Comparison of ENCODE assay signal across 20 cellular contexts in the genomic region with DNA sequence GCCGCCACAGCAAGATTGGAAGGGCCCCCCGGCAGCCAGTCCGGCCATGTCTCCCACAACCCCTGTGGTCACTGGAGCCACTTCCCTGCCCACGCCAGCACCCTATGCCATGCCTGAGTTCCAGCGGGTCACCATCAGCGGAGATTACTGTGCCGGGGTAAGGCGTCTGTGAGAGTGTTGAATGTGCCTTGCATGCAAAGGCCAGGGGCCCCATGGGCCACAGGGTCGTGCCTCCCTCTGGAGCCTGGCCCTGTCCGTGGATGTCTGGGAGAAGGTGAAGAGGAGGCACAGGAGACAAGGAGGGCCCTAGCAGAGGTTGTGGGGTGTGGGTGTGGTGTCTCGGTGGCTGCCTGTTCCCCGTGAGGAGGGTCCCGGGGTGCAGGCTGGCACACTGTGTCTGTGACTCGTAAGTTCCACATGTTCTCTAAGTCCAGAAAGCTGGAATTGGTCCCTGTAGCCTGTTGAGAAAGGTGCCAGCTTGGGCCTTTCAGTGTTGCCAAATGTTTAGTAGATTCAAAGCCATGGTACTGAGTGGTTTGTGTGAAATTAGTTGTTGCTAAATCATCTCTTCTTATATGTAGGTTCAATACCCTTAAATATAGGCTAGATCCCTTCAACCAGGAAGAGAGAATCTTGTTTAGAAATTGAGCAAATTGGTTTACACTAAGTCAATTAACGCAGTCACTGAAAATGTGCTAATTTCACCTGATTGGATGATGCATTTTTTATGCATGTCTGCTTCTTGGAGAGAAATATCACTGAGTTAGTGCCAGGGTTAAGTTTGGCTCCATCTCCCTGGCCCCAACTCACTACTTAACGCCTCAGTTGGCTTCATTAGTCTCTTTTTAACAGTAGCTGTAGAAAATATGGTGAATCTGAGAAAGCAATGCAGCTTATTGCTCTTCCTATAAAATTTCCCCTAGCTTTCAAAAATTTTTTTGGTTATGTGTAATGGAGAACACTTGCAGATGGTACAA. TPM values are rescaled to one million over a fixed set of nuclear protein-coding genes. Genes with fewer than 3 reads are reported as not detected.
DNase-seq lines count a peak whose midpoint lies in the region; ATAC-seq and TF ChIP-seq lines count a peak whose summit lies in the region.
"Had no signal": no experiment of that assay in that cellular context is flagged by ENCODE, and none has a peak within 500 bp of the region (broad histone marks: within the 10 kb centered on the region; RNA-seq: fewer than 3 reads in every experiment).

No MANE protein-coding gene starts in this region.

- H3K9me3 Mint-ChIP-seq in activated naive CD4-positive, alpha-beta T cell treated with anti-CD3 and anti-CD28 coated beads, Interleukin-2, amount 50 U/mL, for 24 hours, result no peaks in the 10 kb centered on the region
- no peaks in the 10 kb centered on the region for H3K9me3 Mint-ChIP-seq in activated naive CD4-positive, alpha-beta T cell treated with anti-CD3 and anti-CD28 coated beads for 36 hours
- no peaks in the 10 kb centered on the region for H3K9me3 Mint-ChIP-seq in brain
- no peaks in the 10 kb centered on the region for H3K9me3 Mint-ChIP-seq in activated CD8-positive, alpha-beta memory T cell treated with anti-CD3 and anti-CD28 coated beads, Interleukin-2, amount 10 ng/mL, durations not matched to agents 7 days and 5 days (ENCODE audit: low read depth)
- H3K9me3 Mint-ChIP-seq: activated CD4-positive, alpha-beta memory T cell treated with anti-CD3 and anti-CD28 coated beads, Interleukin-2, amount 10 ng/mL, durations not matched to agents 7 days and 5 days; CD8-positive, alpha-beta memory T cell; T-cell had no signal

- CTCF ChIA-PET in activated naive CD4-positive, alpha-beta T cell treated with anti-CD3 and anti-CD28 coated beads for 36 hours (lab: Charles Lee), result interaction anchor here (0.5 to 1.3 kb wide), 2 partner anchors 17 to 73 kb away, joined by 3 read pairs; no protein-coding TSS in a partner anchor
- CTCF ChIA-PET in activated CD8-positive, alpha-beta memory T cell treated with anti-CD3 and anti-CD28 coated beads, Interleukin-2, amount 10 ng/mL, durations not matched to agents 7 days and 5 days (lab: Charles Lee), result no interaction called here

- in situ Hi-C loops in ACHN (cut with HindIII; ENCODE audit: low pct_ligation_motif_present, low pct_unique_long_range_greater_than_20kb, low sequenced_read_pairs), result no loop called here

- H3K27ac Mint-ChIP-seq in activated naive CD4-positive, alpha-beta T cell treated with anti-CD3 and anti-CD28 coated beads, Interleukin-2, amount 50 U/mL, for 24 hours, result peak overlapping the region; percentile 39
- no peak overlapping the region for H3K27ac Mint-ChIP-seq in activated naive CD4-positive, alpha-beta T cell treated with anti-CD3 and anti-CD28 coated beads for 36 hours
- H3K27ac Mint-ChIP-seq in brain, result peak overlapping the region in 3 of 5 experiments; percentile 44 to 84 (median 51)
- no peak overlapping the region for H3K27ac Mint-ChIP-seq in activated CD8-positive, alpha-beta memory T cell treated with anti-CD3 and anti-CD28 coated beads, Interleukin-2, amount 10 ng/mL, durations not matched to agents 7 days and 5 days
- H3K27ac Mint-ChIP-seq: activated CD4-positive, alpha-beta memory T cell treated with anti-CD3 and anti-CD28 coated beads, Interleukin-2, amount 10 ng/mL, durations not matched to agents 7 days and 5 days had no signal

- TF ChIP-seq CTCF in brain (conservative IDR thresholded peaks at IDR 0.05), result no peak

- H3K4me1 Mint-ChIP-seq in activated naive CD4-positive, alpha-beta T cell treated with anti-CD3 and anti-CD28 coated beads, Interleukin-2, amount 50 U/mL, for 24 hours, result peaks cover 31% of the 10 kb centered on the region
- H3K4me1 Mint-ChIP-seq in activated naive CD4-positive, alpha-beta T cell treated with anti-CD3 and anti-CD28 coated beads for 36 hours (ENCODE audit: low read depth), result peaks cover 2% of the 10 kb centered on the region
- peaks cover 5% of the 10 kb centered on the region for H3K4me1 Mint-ChIP-seq in brain
- peaks cover 8% of the 10 kb centered on the region for H3K4me1 Mint-ChIP-seq in activated CD8-positive, alpha-beta memory T cell treated with anti-CD3 and anti-CD28 coated beads, Interleukin-2, amount 10 ng/mL, durations not matched to agents 7 days and 5 days
- H3K4me1 Mint-ChIP-seq: activated CD4-positive, alpha-beta memory T cell treated with anti-CD3 and anti-CD28 coated beads, Interleukin-2, amount 10 ng/mL, durations not matched to agents 7 days and 5 days had no signal

- H3K27ac ChIP-seq in substantia nigra (ENCODE audit: low read depth, low read length, poor library complexity, severe bottlenecking), result peak overlapping the region; percentile 71
- H3K27ac ChIP-seq: A549, body of pancreas, prostate gland, RWPE1 had no signal

- no peak for DNase-seq in activated naive CD4-positive, alpha-beta T cell treated with anti-CD3 and anti-CD28 coated beads for 36 hours
- DNase-seq in medulla oblongata (ENCODE audit: extremely low spot score) (peak; percentile 61), substantia nigra (lab: John Stamatoyannopoulos, UW) (peak in 8 of 49 donors; percentile 19 to 55 (median 29)), ACHN (no peak), HUDEP-2 (lab: John Stamatoyannopoulos, UW; ENCODE audit: unreplicated experiment in 76 of 76) (no peak)
- DNase-seq in activated CD8-positive, alpha-beta memory T cell treated with anti-CD3 and anti-CD28 coated beads, Interleukin-2, amount 10 ng/mL, durations not matched to agents 7 days and 5 days, result no peak
- DNase-seq: activated CD4-positive, alpha-beta memory T cell treated with anti-CD3 and anti-CD28 coated beads, Interleukin-2, amount 10 ng/mL, durations not matched to agents 7 days and 5 days; activated effector memory CD4-positive, alpha-beta T cell treated with Interleukin-2 at 50 U/mL for 16 hours; body of pancreas; CD8-positive, alpha-beta memory T cell; effector memory CD4-positive, alpha-beta T cell; KBM-7; NCI-H1105 treated with DMSO at 0.1 percent for 48 hours; stimulated activated naive CD4-positive, alpha-beta T cell treated with Interleukin-2 at 50 U/mL for 16 hours had no signal

- no peaks in the 10 kb centered on the region for H3K27me3 Mint-ChIP-seq in activated naive CD4-positive, alpha-beta T cell treated with anti-CD3 and anti-CD28 coated beads, Interleukin-2, amount 50 U/mL, for 24 hours
- H3K27me3 Mint-ChIP-seq in activated naive CD4-positive, alpha-beta T cell treated with anti-CD3 and anti-CD28 coated beads for 36 hours (ENCODE audit: low read depth), result no peaks in the 10 kb centered on the region
- H3K27me3 Mint-ChIP-seq in brain, result no peaks in the 10 kb centered on the region
- H3K27me3 Mint-ChIP-seq in activated CD8-positive, alpha-beta memory T cell treated with anti-CD3 and anti-CD28 coated beads, Interleukin-2, amount 10 ng/mL, durations not matched to agents 7 days and 5 days, result no peaks in the 10 kb centered on the region
- H3K27me3 Mint-ChIP-seq: activated CD4-positive, alpha-beta memory T cell treated with anti-CD3 and anti-CD28 coated beads, Interleukin-2, amount 10 ng/mL, durations not matched to agents 7 days and 5 days; CD8-positive, alpha-beta memory T cell; T-cell had no signal

- H3K4me3 Mint-ChIP-seq in activated naive CD4-positive, alpha-beta T cell treated with anti-CD3 and anti-CD28 coated beads, Interleukin-2, amount 50 U/mL, for 24 hours, result no peak overlapping the region
- H3K4me3 Mint-ChIP-seq in activated naive CD4-positive, alpha-beta T cell treated with anti-CD3 and anti-CD28 coated beads for 36 hours, result no peak overlapping the region
- H3K4me3 Mint-ChIP-seq in brain, result peak overlapping the region in 1 of 5 experiments; percentile 20
- no peak overlapping the region for H3K4me3 Mint-ChIP-seq in activated CD8-positive, alpha-beta memory T cell treated with anti-CD3 and anti-CD28 coated beads, Interleukin-2, amount 10 ng/mL, durations not matched to agents 7 days and 5 days
- H3K4me3 Mint-ChIP-seq: activated CD4-positive, alpha-beta memory T cell treated with anti-CD3 and anti-CD28 coated beads, Interleukin-2, amount 10 ng/mL, durations not matched to agents 7 days and 5 days; CD8-positive, alpha-beta memory T cell; T-cell had no signal

- H3K36me3 Mint-ChIP-seq in activated naive CD4-positive, alpha-beta T cell treated with anti-CD3 and anti-CD28 coated beads, Interleukin-2, amount 50 U/mL, for 24 hours, result peaks cover 7% of the 10 kb centered on the region
- H3K36me3 Mint-ChIP-seq in activated naive CD4-positive, alpha-beta T cell treated with anti-CD3 and anti-CD28 coated beads for 36 hours (ENCODE audit: low read depth), result peaks cover 1% of the 10 kb centered on the region
- no peaks in the 10 kb centered on the region for H3K36me3 Mint-ChIP-seq in brain
- peaks cover 5% of the 10 kb centered on the region for H3K36me3 Mint-ChIP-seq in activated CD8-positive, alpha-beta memory T cell treated with anti-CD3 and anti-CD28 coated beads, Interleukin-2, amount 10 ng/mL, durations not matched to agents 7 days and 5 days

- intact Hi-C loops in activated naive CD4-positive, alpha-beta T cell treated with anti-CD3 and anti-CD28 coated beads for 36 hours (cut with micrococcal nuclease), result no loop called here

- ATAC-seq in activated CD8-positive, alpha-beta memory T cell treated with anti-CD3 and anti-CD28 coated beads, Interleukin-2, amount 10 ng/mL, durations not matched to agents 7 days and 5 days, result no peak
- ATAC-seq: A549, body of pancreas, T-cell had no signal

RNA-seq across cellular contexts. Expression of a gene that starts 23.8 kb away (rescaled TPM):
- total RNA-seq in activated naive CD4-positive, alpha-beta T cell treated with anti-CD3 and anti-CD28 coated beads for 36 hours, result 10 to 100 TPM; 11.5 to 13.0 TPM
- 10.8 TPM for polyA plus RNA-seq in brain (ENCODE audit: insufficient read depth, low read depth, low replicate concordance)
- 10 to 100 TPM in 1 of 2 experiments, 1 to 10 TPM in 1; 8.8 to 13.4 TPM for total RNA-seq in activated CD8-positive, alpha-beta memory T cell treated with anti-CD3 and anti-CD28 coated beads, Interleukin-2, amount 10 ng/mL, durations not matched to agents 7 days and 5 days

Comparison
In these comparisons a context has a peak if more than half of its experiments do, and no peak if none do; other contexts are left out.
1. H3K27ac Mint-ChIP-seq: peak in activated naive CD4-positive, alpha-beta T cell treated with anti-CD3 and anti-CD28 coated beads, Interleukin-2, amount 50 U/mL, for 24 hours (single experiment) and brain (3 of 5); none in activated naive CD4-positive, alpha-beta T cell treated with anti-CD3 and anti-CD28 coated beads for 36 hours (single experiment) and activated CD8-positive, alpha-beta memory T cell treated with anti-CD3 and anti-CD28 coated beads, Interleukin-2, amount 10 ng/mL, durations not matched to agents 7 days and 5 days (single experiment).